12 cellular contexts compared by ENCODE assay signal in genomic region chr11:119722281-119722794, GRCh38. TPM values are rescaled to one million over a fixed set of nuclear protein-coding genes. Genes with fewer than 3 reads are reported as not detected.
DNase-seq lines count a peak whose midpoint lies in the region; ATAC-seq and TF ChIP-seq lines count a peak whose summit lies in the region.
"Had no signal": no experiment of that assay in that cellular context is flagged by ENCODE, and none has a peak within 500 bp of the region (broad histone marks: within the 10 kb centered on the region; RNA-seq: fewer than 3 reads in every experiment).

No MANE protein-coding gene starts in this region.

- DNase-seq in NCI-H2196 treated with DMSO at 0.1 percent for 48 hours (lab: John Stamatoyannopoulos, UW; ENCODE audit: unreplicated experiment) (peak; percentile 90), breast epithelium (ENCODE audit: low spot score in 2 of 2) (no peak), HK-2 (ENCODE audit: unreplicated experiment) (no peak), HPDE6-E6E7 (ENCODE audit: extremely low spot score) (no peak)
- DNase-seq: activated CD8-positive, alpha-beta memory T cell treated with anti-CD3 and anti-CD28 coated beads, Interleukin-2, amount 10 ng/mL, durations not matched to agents 7 days and 5 days; activated naive CD8-positive, alpha-beta T cell treated with anti-CD3 and anti-CD28 coated beads, Interleukin-2, amount 10 ng/mL, durations not matched to agents 7 days and 5 days; cortex of kidney; trophoblast cell had no signal

- H2AFZ ChIP-seq in Loucy (ENCODE audit: low read length) = no peak overlapping the region

- H3K4me2 ChIP-seq in BLaER1 treated with 17β-estradiol and CSF1 and Interleukin-3, amounts not matched to agents 10 nM and 100 nM = peak overlapping the region; percentile 4 to 65 (median 55); a peak in 19 of 22 replicates
- H3K4me2 ChIP-seq in Loucy (ENCODE audit: low read depth, low read length, poor library complexity, severe bottlenecking) = peak overlapping the region; percentile 97

- intact Hi-C loops in breast epithelium (cut with DNase I; ENCODE audit: low total_unique reads) = loop anchor here (5.0 kb wide), 1 partner anchor 50 kb away; no protein-coding TSS in a partner anchor

- TF ChIP-seq POLR2A in breast epithelium (IDR thresholded peaks at IDR 0.05) = no peak

- H3K9me2 ChIP-seq in Loucy (replicated peaks; ENCODE audit: low read depth, low read length) = no peaks in the 10 kb centered on the region

- peaks cover 100% of the 10 kb centered on the region for H3K79me2 ChIP-seq in Loucy (ENCODE audit: insufficient read depth, low read length)

- H3K4me3 ChIP-seq in BLaER1 treated with 17β-estradiol and CSF1 and Interleukin-3, amounts not matched to agents 10 nM and 100 nM = no peak overlapping the region
- H3K4me3 ChIP-seq in Loucy (ENCODE audit: low read length, poor library complexity, severe bottlenecking) = no peak overlapping the region
- H3K4me3 ChIP-seq in breast epithelium = no peak overlapping the region

- H3K27ac ChIP-seq in BLaER1 treated with 17β-estradiol and CSF1 and Interleukin-3, amounts not matched to agents 10 nM and 100 nM = no peak overlapping the region
- peak overlapping the region; percentile 69 to 80 for H3K27ac ChIP-seq in breast epithelium

- H4K20me1 ChIP-seq in BLaER1 treated with 17β-estradiol and CSF1 and Interleukin-3, amounts not matched to agents 10 nM and 100 nM = peaks cover 0 to 100% (median 68%) of the 10 kb centered on the region in 11 experiments; a peak in 19 of 22 replicates
- H4K20me1 ChIP-seq in Loucy (ENCODE audit: insufficient read depth, low read length, poor library complexity, severe bottlenecking) = peaks cover 84% of the 10 kb centered on the region

- H3K36me3 ChIP-seq in BLaER1 treated with 17β-estradiol and CSF1 and Interleukin-3, amounts not matched to agents 10 nM and 100 nM = peaks cover 0 to 9% (median 0%) of the 10 kb centered on the region in 11 experiments; a peak in 3 of 22 replicates
- H3K36me3 ChIP-seq in Loucy (ENCODE audit: insufficient read depth, low read length) (peaks cover 23% of the 10 kb centered on the region; the same call in 1 of the 2 replicates), breast epithelium (no peaks in the 10 kb centered on the region)

- no peak for TF ChIP-seq CTCF in Loucy (conservative IDR thresholded peaks at IDR 0.05; ENCODE audit: low read length)
- TF ChIP-seq CTCF in breast epithelium (IDR thresholded peaks at IDR 0.05) = no peak

- peaks cover 3 to 18% (median 8%) of the 10 kb centered on the region in 11 experiments; a peak in 15 of 22 replicates for H3K27me3 ChIP-seq in BLaER1 treated with 17β-estradiol and CSF1 and Interleukin-3, amounts not matched to agents 10 nM and 100 nM
- H3K27me3 ChIP-seq in Loucy (ENCODE audit: insufficient read depth, low read length, poor library complexity, severe bottlenecking) (peaks cover under 1% of the 10 kb centered on the region), breast epithelium (no peaks in the 10 kb centered on the region)

- no peaks in the 10 kb centered on the region for H3F3A ChIP-seq in Loucy (ENCODE audit: low read depth)

- no peaks in the 10 kb centered on the region for H3K9me3 ChIP-seq in BLaER1 treated with 17β-estradiol and CSF1 and Interleukin-3, amounts not matched to agents 10 nM and 100 nM (replicated peaks in 1 of 11)
- H3K9me3 ChIP-seq in Loucy (ENCODE audit: insufficient read depth, low read depth, low read length) (no peaks in the 10 kb centered on the region), breast epithelium (no peaks in the 10 kb centered on the region)

- H3K9ac ChIP-seq in BLaER1 treated with 17β-estradiol and CSF1 and Interleukin-3, amounts not matched to agents 10 nM and 100 nM = no peak overlapping the region; a peak in 1 of 22 replicates
- peak overlapping the region; percentile 5 for H3K9ac ChIP-seq in Loucy (ENCODE audit: low read depth, low read length, poor library complexity, severe bottlenecking)

- H3K4me1 ChIP-seq in BLaER1 treated with 17β-estradiol and CSF1 and Interleukin-3, amounts not matched to agents 10 nM and 100 nM = peaks cover 23 to 88% (median 77%) of the 10 kb centered on the region in 10 experiments
- H3K4me1 ChIP-seq in Loucy (ENCODE audit: insufficient read depth, low read length, poor library complexity, severe bottlenecking) (peaks cover 75% of the 10 kb centered on the region), breast epithelium (peaks cover 0 to 13% of the 10 kb centered on the region in 2 donors)

- ATAC-seq in HG02981 (IDR thresholded peaks at IDR 0.05; ENCODE audit: unreplicated experiment) = no peak
- ATAC-seq in GM21515 (IDR thresholded peaks at IDR 0.05; ENCODE audit: unreplicated experiment) = no peak
- ATAC-seq: activated CD8-positive, alpha-beta memory T cell treated with anti-CD3 and anti-CD28 coated beads, Interleukin-2, amount 10 ng/mL, durations not matched to agents 7 days and 5 days had no signal

RNA-seq across cellular contexts. Expression of gene NECTIN1, which starts 6.7 kb away (rescaled TPM):
- total RNA-seq in breast epithelium = 1 to 10 TPM; 2.6 to 6.6 (median 4.5) TPM

Comparison
In these comparisons a context has a peak if more than half of its experiments do, and no peak if none do; other contexts are left out.
1. H3K27ac ChIP-seq: peak in breast epithelium (2 of 2); none in BLaER1 treated with 17β-estradiol and CSF1 and Interleukin-3, amounts not matched to agents 10 nM and 100 nM (0 of 11).